Comparison of ENCODE assay signal across 23 cellular contexts in the genomic region with DNA sequence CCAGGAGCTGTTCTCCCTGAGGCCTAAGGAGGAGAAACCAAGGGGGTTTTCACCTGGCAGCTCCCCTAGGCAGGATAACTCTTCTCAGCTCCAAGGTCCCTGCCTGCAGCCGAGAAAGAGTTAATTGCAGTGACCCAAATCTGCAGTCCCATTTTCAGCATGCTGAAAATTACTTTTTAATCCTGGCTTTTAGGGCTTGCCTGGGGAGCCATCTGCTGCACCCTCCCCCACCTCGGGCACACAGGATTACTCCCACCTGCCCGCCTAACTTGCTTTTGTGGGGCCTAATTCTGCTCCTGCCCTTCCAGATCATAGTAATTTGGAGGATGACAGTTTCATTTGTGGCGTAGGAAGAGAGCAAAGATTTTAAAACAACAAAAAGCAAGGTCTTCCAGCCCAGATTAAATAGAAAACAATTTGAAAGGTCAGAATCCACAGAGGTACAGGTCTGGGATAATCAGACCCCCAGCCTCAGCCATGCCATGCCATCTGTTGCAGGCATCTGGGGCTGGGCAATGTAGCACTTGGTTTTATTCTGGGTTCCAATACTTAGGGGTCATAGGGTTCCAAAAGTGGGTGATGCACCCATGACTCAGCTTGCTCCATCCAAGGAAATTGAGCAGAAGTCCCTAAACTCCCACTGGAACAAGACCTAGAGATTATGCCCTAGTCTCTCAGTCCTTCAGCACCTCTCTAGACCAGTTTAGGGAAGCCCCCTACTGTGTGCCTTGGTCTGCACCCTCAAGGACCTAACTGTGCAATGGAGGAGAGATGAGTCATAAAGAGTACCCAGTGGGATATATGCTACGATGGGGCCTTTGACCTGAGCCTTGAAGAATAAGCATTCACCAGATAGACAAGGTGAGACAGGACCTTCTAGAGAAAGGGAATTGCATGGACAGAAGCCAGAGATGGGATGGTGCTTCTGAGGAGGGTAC.
A peak's percentile ranks its signal among the peaks of the same experiment; 100 is the strongest.
DNase-seq lines count a peak whose midpoint lies in the region; ATAC-seq, FAIRE-seq and TF ChIP-seq lines count a peak whose summit lies in the region.
"Had no signal": no experiment of that assay in that cellular context is flagged by ENCODE, and none has a peak within 500 bp of the region (broad histone marks: within the 10 kb centered on the region; RNA-seq: fewer than 3 reads in every experiment).

No MANE protein-coding gene starts in this region.

- WGBS in GM12878 (ENCODE audit: insufficient coverage, insufficient replicate concordance, low lambda C conversion rate, missing lambda C conversion rate), result 17% methylated on average over 5 of the region's 5 CpGs

- H3K4me3 Mint-ChIP-seq in MCF 10A (ENCODE audit: unreplicated experiment), result no peak overlapping the region
- H3K4me3 Mint-ChIP-seq: activated CD4-positive, alpha-beta T cell treated with anti-CD3 and anti-CD28 coated beads, Interleukin-2, amount 10 ng/mL, durations not matched to agents 7 days and 5 days; activated T-cell treated with anti-CD3 and anti-CD28 coated beads, Interleukin-2, amount 50 U/mL, for 72 hours; CD4-positive, alpha-beta T cell had no signal

- no peak for TF ChIP-seq RAD21 in GM12878 (IDR thresholded peaks at IDR 0.05; ENCODE audit: insufficient read depth, low read depth, low read length)

- POLR2A ChIA-PET in MCF 10A (lab: Yijun Ruan, JAX), result no interaction called here
- POLR2A ChIA-PET in GM12878 (lab: Charles Lee), result no interaction called here

- SMC1A ChIA-PET in GM12878 (lab: Charles Lee; ENCODE audit: uncharacterized antibody, unreplicated experiment), result interaction anchor here (2.8 to 3.9 kb wide), 2 partner anchors 19 to 85 kb away, joined by 14 to 20 read pairs; a partner anchor contains a TSS

- no peak overlapping the region for H3K27ac Mint-ChIP-seq in MCF 10A (ENCODE audit: low read depth, unreplicated experiment)
- H3K27ac Mint-ChIP-seq: activated CD4-positive, alpha-beta T cell treated with anti-CD3 and anti-CD28 coated beads, Interleukin-2, amount 10 ng/mL, durations not matched to agents 7 days and 5 days; activated T-cell treated with anti-CD3 and anti-CD28 coated beads, Interleukin-2, amount 50 U/mL, for 72 hours; CD4-positive, alpha-beta T cell; progenitor cell of endocrine pancreas had no signal

- intact Hi-C loops in MCF 10A (cut with micrococcal nuclease), result no loop called here
- intact Hi-C loops in breast epithelium (cut with DNase I; ENCODE audit: low total_unique reads), result no loop called here
- intact Hi-C loops in GM12878 (cut with micrococcal nuclease; ENCODE audit: unreplicated experiment), result no loop called here

- H3K36me3 ChIP-seq in breast epithelium (no peaks in the 10 kb centered on the region), MG63 (no peaks in the 10 kb centered on the region), GM12878 (ENCODE audit: control insufficient read depth in 2 of 2, insufficient read depth in 2 of 2, low read length in 1 of 2) (no peaks in the 10 kb centered on the region)
- H3K36me3 ChIP-seq: HAP-1, Peyer's patch had no signal

- no peak overlapping the region for H3K27ac ChIP-seq in breast epithelium
- no peak overlapping the region for H3K27ac ChIP-seq in GM12878 (ENCODE audit: control insufficient read depth, insufficient read depth)
- H3K27ac ChIP-seq: Peyer's patch had no signal

- DNase-seq in MCF 10A (ENCODE audit: unreplicated experiment) (peak; percentile 10), breast epithelium (ENCODE audit: low spot score in 2 of 2) (no peak), MG63 (peak; percentile 35), GM12878 (ENCODE audit: low read depth, low spot score) (no peak), retina (peak; percentile 30), islet precursor cell (no peak)
- no peak for DNase-seq in stimulated activated naive CD8-positive, alpha-beta T cell treated with anti-CD3 and anti-CD28 coated beads, Interleukin-15, Interleukin-2, amounts not matched to agents 100 U/mL and 50 U/mL, for 24 hours
- DNase-seq in activated CD8-positive, alpha-beta memory T cell treated with anti-CD3 and anti-CD28 coated beads, Interleukin-2, amount 50 U/mL, for 48 hours, result no peak
- DNase-seq: activated CD4-positive, alpha-beta T cell treated with anti-CD3 and anti-CD28 coated beads, Interleukin-2, amount 10 ng/mL, durations not matched to agents 7 days and 5 days; activated naive CD4-positive, alpha-beta T cell treated with Interleukin-2 at 50 U/mL for 16 hours; activated T-cell treated with anti-CD3 and anti-CD28 coated beads, Interleukin-2, amount 50 U/mL, for 72 hours; CD4-positive, alpha-beta T cell; DMS153; effector CD8-positive, alpha-beta T cell; NCI-H146; NCI-H526 treated with DMSO at 0.1 percent for 48 hours; Peyer's patch; stimulated activated naive CD4-positive, alpha-beta T cell treated with Interleukin-2 at 50 U/mL for 16 hours; SW 1271; T1000 had no signal

- no peak for FAIRE-seq in GM12878 (lab: Jason Lieb, UNC)
- FAIRE-seq: colon had no signal

- H2AFZ ChIP-seq in GM12878 (ENCODE audit: control insufficient read depth, low read depth, low read length), result peak overlapping the region; percentile 42; the same call in 1 of the 2 replicates

- no peak for TF ChIP-seq CTCF in MCF 10A (IDR thresholded peaks at IDR 0.05; ENCODE audit: unreplicated experiment)
- no peak for TF ChIP-seq CTCF in breast epithelium (IDR thresholded peaks at IDR 0.05)
- no peak for TF ChIP-seq CTCF in GM12878 (IDR thresholded peaks at IDR 0.05 in 2 of 3, conservative IDR thresholded peaks at IDR 0.05 in 1 of 3; ENCODE audit: control insufficient read depth in 2 of 3, extremely low read depth in 1 of 3, insufficient read depth in 1 of 3, low read depth in 3 of 3, low read length in 3 of 3)

- H3K4me1 ChIP-seq in breast epithelium, result no peaks in the 10 kb centered on the region
- peaks cover 23% of the 10 kb centered on the region for H3K4me1 ChIP-seq in GM12878 (ENCODE audit: control insufficient read depth, insufficient read depth, low read length)
- H3K4me1 ChIP-seq: Peyer's patch had no signal

- RAD21 ChIA-PET in GM12878 (lab: Charles Lee; ENCODE audit: unreplicated experiment), result interaction anchor here (3.1 to 4.1 kb wide), 2 partner anchors 8 to 34 kb away, joined by 20 to 25 read pairs; no protein-coding TSS in a partner anchor

- no peak for ATAC-seq in GM12878
- ATAC-seq in stimulated activated naive CD8-positive, alpha-beta T cell treated with anti-CD3 and anti-CD28 coated beads, Interleukin-15, Interleukin-2, amounts not matched to agents 100 U/mL and 50 U/mL, for 24 hours, result no peak
- ATAC-seq: activated T-cell treated with anti-CD3 and anti-CD28 coated beads, Interleukin-2, amount 50 U/mL, for 72 hours had no signal

- H3K4me1 Mint-ChIP-seq in MCF 10A (ENCODE audit: insufficient read depth, unreplicated experiment), result peaks cover 25% of the 10 kb centered on the region
- H3K4me1 Mint-ChIP-seq: activated CD4-positive, alpha-beta T cell treated with anti-CD3 and anti-CD28 coated beads, Interleukin-2, amount 10 ng/mL, durations not matched to agents 7 days and 5 days had no signal

- no peaks in the 10 kb centered on the region for H3K36me3 Mint-ChIP-seq in MCF 10A (ENCODE audit: insufficient read depth, unreplicated experiment)

- H3K4me3 ChIP-seq in breast epithelium (no peak overlapping the region), MG63 (no peak overlapping the region), GM12878 (no peak overlapping the region)
- H3K4me3 ChIP-seq: HAP-1, Peyer's patch had no signal

- H3K27me3 ChIP-seq in breast epithelium (no peaks in the 10 kb centered on the region), MG63 (no peaks in the 10 kb centered on the region), GM12878 (replicated peaks in 1 of 2; ENCODE audit: control insufficient read depth in 2 of 2, insufficient read depth in 2 of 2, low read length in 1 of 2) (no peaks in the 10 kb centered on the region)
- H3K27me3 ChIP-seq: Peyer's patch had no signal

- CTCF ChIA-PET in MCF 10A (lab: Yijun Ruan, JAX), result no interaction called here
- CTCF ChIA-PET in GM12878 (lab: Yijun Ruan, JAX), result no interaction called here

- no peaks in the 10 kb centered on the region for H3K27me3 Mint-ChIP-seq in MCF 10A (ENCODE audit: insufficient read depth, unreplicated experiment)

- no peaks in the 10 kb centered on the region for H4K20me1 ChIP-seq in GM12878 (ENCODE audit: control insufficient read depth, insufficient read depth)

- no peak overlapping the region for H3K9ac ChIP-seq in GM12878 (ENCODE audit: control insufficient read depth, insufficient read depth, low read length)

- BruUV-seq in MCF 10A (replicated peaks; lab: Mats Ljungman, UMichigan), result no TSS peak
- no TSS peak for BruUV-seq in GM12878 (replicated peaks; lab: Mats Ljungman, UMichigan)

- TF ChIP-seq EP300 in GM12878 (IDR thresholded peaks at IDR 0.05; ENCODE audit: borderline replicate concordance in 1 of 2, control insufficient read depth in 1 of 2, low read depth in 2 of 2, low read length in 2 of 2), result no peak

- no peaks in the 10 kb centered on the region for H3K9me3 Mint-ChIP-seq in MCF 10A (ENCODE audit: unreplicated experiment)
- H3K9me3 Mint-ChIP-seq: activated CD4-positive, alpha-beta T cell treated with anti-CD3 and anti-CD28 coated beads, Interleukin-2, amount 10 ng/mL, durations not matched to agents 7 days and 5 days; activated T-cell treated with anti-CD3 and anti-CD28 coated beads, Interleukin-2, amount 50 U/mL, for 72 hours; CD4-positive, alpha-beta T cell had no signal

- TF ChIP-seq POLR2A in breast epithelium (IDR thresholded peaks at IDR 0.05), result no peak
- no peak for TF ChIP-seq POLR2A in GM12878 (IDR thresholded peaks at IDR 0.05; ENCODE audit: low read depth, low read length)

- H3K4me2 ChIP-seq in GM12878 (ENCODE audit: control insufficient read depth, insufficient read depth), result no peak overlapping the region

- H3K9me3 ChIP-seq in breast epithelium (peaks cover 0 to 5% of the 10 kb centered on the region in 2 donors), MG63 (no peaks in the 10 kb centered on the region), GM12878 (replicated peaks; ENCODE audit: control insufficient read depth, insufficient read depth, low read length) (no peaks in the 10 kb centered on the region)
- H3K9me3 ChIP-seq: HAP-1, Peyer's patch had no signal

- H3K79me2 ChIP-seq in GM12878 (ENCODE audit: control insufficient read depth, insufficient read depth, low read length), result no peaks in the 10 kb centered on the region

- in situ Hi-C loops in GM12878 (cut with MboI), result no loop called here

TF ChIP-seq in GM12878, 131 proteins besides CTCF, POLR2A, EP300 and RAD21 (continues in another document):
- no peak for TF ChIP-seq NRF1 (conservative IDR thresholded peaks at IDR 0.05; ENCODE audit: low read depth, low read length)
- no peak for TF ChIP-seq NR2F1 (conservative IDR thresholded peaks at IDR 0.05)
- no peak for TF ChIP-seq POLR2AphosphoS5 (IDR thresholded peaks at IDR 0.05; ENCODE audit: low read length)
- no peak for TF ChIP-seq MTA3 (IDR thresholded peaks at IDR 0.05; ENCODE audit: borderline replicate concordance, low read length)

Comparison
In these comparisons a context has a peak if more than half of its experiments do, and no peak if none do; other contexts are left out.
1. DNase-seq: peak in MCF 10A (single experiment), MG63 (single experiment) and retina (single experiment); none in breast epithelium (0 of 2), GM12878 (single experiment), islet precursor cell (single experiment), stimulated activated naive CD8-positive, alpha-beta T cell treated with anti-CD3 and anti-CD28 coated beads, Interleukin-15, Interleukin-2, amounts not matched to agents 100 U/mL and 50 U/mL, for 24 hours (single experiment) and activated CD8-positive, alpha-beta memory T cell treated with anti-CD3 and anti-CD28 coated beads, Interleukin-2, amount 50 U/mL, for 48 hours (single experiment).